ENCODE assay signal across 23 cellular contexts in the genomic region with DNA sequence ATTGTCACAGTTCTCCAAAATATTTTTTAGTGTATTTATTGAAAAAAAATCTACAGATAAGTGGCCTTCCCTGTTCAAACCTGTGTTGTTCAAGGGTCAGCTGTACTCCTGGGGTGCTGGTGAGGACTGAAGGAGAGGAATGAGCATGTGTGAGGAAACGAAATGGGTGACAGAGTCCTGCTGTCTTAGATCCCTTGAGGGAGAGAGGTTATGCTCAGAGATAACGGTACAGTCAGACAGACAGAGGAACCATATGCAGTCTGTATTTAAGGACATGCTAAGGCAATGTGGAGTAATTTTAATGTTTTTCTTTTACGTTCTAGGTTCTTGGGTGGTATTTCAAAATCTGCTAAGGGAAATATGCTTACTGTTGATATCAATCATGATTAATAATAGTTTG.
"Had no signal": no experiment of that assay in that cellular context is flagged by ENCODE, and none has a peak within 500 bp of the region (broad histone marks: within the 10 kb centered on the region; RNA-seq: fewer than 3 reads in every experiment).

No MANE protein-coding gene starts in this region.

- ATAC-seq: activated T-cell treated with anti-CD3 and anti-CD28 coated beads, Interleukin-2, amount 50 U/mL, for 4 hours; left lobe of liver; lower lobe of right lung; mucosa of descending colon; right lobe of liver; stimulated activated effector memory CD8-positive, alpha-beta T cell treated with anti-CD3 and anti-CD28 coated beads, Interleukin-12 subunit alpha, Interleukin-12 subunit beta, amount 100 ng/mL, for 72 hours; stimulated activated naive CD8-positive, alpha-beta T cell treated with anti-CD3 and anti-CD28 coated beads, Interleukin-15, amount 100 ng/mL, for 72 hours had no signal

- H3K9me3 ChIP-seq: lower lobe of right lung, mucosa of descending colon, right lobe of liver, tibial artery had no signal

- H3K4me3 Mint-ChIP-seq: activated naive CD8-positive, alpha-beta T cell treated with anti-CD3 and anti-CD28 coated beads for 36 hours; activated T-cell treated with anti-CD3 and anti-CD28 coated beads, Interleukin-2, amount 50 U/mL, for 4 hours; stimulated activated effector memory CD8-positive, alpha-beta T cell treated with anti-CD3 and anti-CD28 coated beads, Interleukin-12 subunit alpha, Interleukin-12 subunit beta, amount 100 ng/mL, for 72 hours; stimulated activated naive CD8-positive, alpha-beta T cell treated with anti-CD3 and anti-CD28 coated beads, Interleukin-15, amount 100 ng/mL, for 72 hours had no signal

- H3K4me3 ChIP-seq: lower lobe of right lung, mucosa of descending colon, right lobe of liver, skin epidermis, tibial artery had no signal

- H3K36me3 ChIP-seq: lower lobe of right lung, right lobe of liver, tibial artery had no signal

- DNase-seq: activated CD4-positive, alpha-beta T cell treated with anti-CD3 and anti-CD28 coated beads for 1 hour; activated CD4-positive, alpha-beta T cell treated with anti-CD3 and anti-CD28 coated beads, Interleukin-2, amount 50 U/mL, for 4 hours; activated CD8-positive, alpha-beta memory T cell treated with anti-CD3 and anti-CD28 coated beads for 24 hours; activated CD8-positive, alpha-beta memory T cell treated with anti-CD3 and anti-CD28 coated beads, Interleukin-2, amount 50 U/mL, for 4 hours; activated naive CD4-positive, alpha-beta T cell treated with Interleukin-2 at 50 U/mL for 16 hours; activated naive CD8-positive, alpha-beta T cell treated with anti-CD3 and anti-CD28 coated beads for 36 hours; activated T-cell treated with anti-CD3 and anti-CD28 coated beads, Interleukin-2, amount 50 U/mL, for 4 hours; amygdala; kidney; lower lobe of right lung; mesendoderm; mucosa of descending colon; occipital lobe; posterior cingulate gyrus; right lobe of liver; stimulated activated CD4-positive, alpha-beta T cell treated with anti-CD3 and anti-CD28 coated beads, Interleukin-2, amount 100 ng/mL, for 24 hours; stimulated activated naive CD8-positive, alpha-beta T cell treated with anti-CD3 and anti-CD28 coated beads, Interleukin-15, amount 100 ng/mL, for 72 hours; tibial artery had no signal

- H3K27ac Mint-ChIP-seq: activated naive CD8-positive, alpha-beta T cell treated with anti-CD3 and anti-CD28 coated beads for 36 hours; activated T-helper 2 cell treated with anti-CD3 and anti-CD28 coated beads, Interferon-gamma antibody, Interleukin-2, Interleukin-4, amounts not matched to agents 10 μg/mL and 5 μg/mL and 100 μg/mL, durations not matched to agents 14 hours and 24 hours and 36 hours; stimulated activated effector memory CD8-positive, alpha-beta T cell treated with anti-CD3 and anti-CD28 coated beads, Interleukin-12 subunit alpha, Interleukin-12 subunit beta, amount 100 ng/mL, for 72 hours had no signal

- H3K27me3 Mint-ChIP-seq: activated naive CD8-positive, alpha-beta T cell treated with anti-CD3 and anti-CD28 coated beads for 36 hours; stimulated activated naive CD8-positive, alpha-beta T cell treated with anti-CD3 and anti-CD28 coated beads, Interleukin-15, amount 100 ng/mL, for 72 hours had no signal

- H3K27ac ChIP-seq: epithelial cell of prostate, lower lobe of right lung, right lobe of liver, skin epidermis, tibial artery had no signal

- H3K9me3 Mint-ChIP-seq: activated naive CD8-positive, alpha-beta T cell treated with anti-CD3 and anti-CD28 coated beads for 36 hours; activated T-cell treated with anti-CD3 and anti-CD28 coated beads, Interleukin-2, amount 50 U/mL, for 4 hours; activated T-helper 2 cell treated with anti-CD3 and anti-CD28 coated beads, Interferon-gamma antibody, Interleukin-2, Interleukin-4, amounts not matched to agents 10 μg/mL and 5 μg/mL and 100 μg/mL, durations not matched to agents 14 hours and 24 hours and 36 hours; stimulated activated effector memory CD8-positive, alpha-beta T cell treated with anti-CD3 and anti-CD28 coated beads, Interleukin-12 subunit alpha, Interleukin-12 subunit beta, amount 100 ng/mL, for 72 hours; stimulated activated naive CD8-positive, alpha-beta T cell treated with anti-CD3 and anti-CD28 coated beads, Interleukin-15, amount 100 ng/mL, for 72 hours had no signal
